1 cellular context compared by ENCODE assay signal in the genomic region with DNA sequence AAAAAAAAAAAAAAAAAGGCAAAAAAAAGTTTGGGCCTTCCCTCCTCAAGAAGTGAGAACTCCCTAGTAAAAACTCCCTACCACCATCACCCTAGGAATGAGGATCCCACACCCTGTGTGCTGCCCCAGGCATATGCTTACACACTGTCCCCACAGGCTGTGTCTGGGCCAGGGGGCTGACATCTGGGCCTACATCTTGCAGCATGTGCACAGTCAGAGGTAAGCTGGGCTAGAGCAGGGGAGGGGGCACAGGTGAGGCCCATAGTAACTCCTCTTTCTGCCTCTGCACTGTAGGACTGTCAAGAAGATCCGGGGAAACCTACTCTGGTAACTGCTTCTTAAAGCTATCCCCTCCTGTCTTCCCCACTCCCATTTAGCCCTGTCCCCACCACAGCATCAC.
TF ChIP-seq lines count a peak whose summit lies in the region.

No MANE protein-coding gene starts in this region.

TF ChIP-seq in HepG2, 621 proteins besides CTCF, POLR2A, EP300 and RAD21:
- no peak for TF ChIP-seq ZKSCAN5 (CRISPR knock-in tag; IDR thresholded peaks at IDR 0.05)
- TF ChIP-seq FIP1L1 (IDR thresholded peaks at IDR 0.05; ENCODE audit: borderline replicate concordance, insufficient read depth, low read depth, low read length): no peak
- no peak for TF ChIP-seq ZSCAN9 (CRISPR knock-in tag; IDR thresholded peaks at IDR 0.05; ENCODE audit: borderline replicate concordance)
- TF ChIP-seq ZNF766 (CRISPR knock-in tag; IDR thresholded peaks at IDR 0.05; ENCODE audit: borderline replicate concordance): no peak
- TF ChIP-seq, protein P1, sequence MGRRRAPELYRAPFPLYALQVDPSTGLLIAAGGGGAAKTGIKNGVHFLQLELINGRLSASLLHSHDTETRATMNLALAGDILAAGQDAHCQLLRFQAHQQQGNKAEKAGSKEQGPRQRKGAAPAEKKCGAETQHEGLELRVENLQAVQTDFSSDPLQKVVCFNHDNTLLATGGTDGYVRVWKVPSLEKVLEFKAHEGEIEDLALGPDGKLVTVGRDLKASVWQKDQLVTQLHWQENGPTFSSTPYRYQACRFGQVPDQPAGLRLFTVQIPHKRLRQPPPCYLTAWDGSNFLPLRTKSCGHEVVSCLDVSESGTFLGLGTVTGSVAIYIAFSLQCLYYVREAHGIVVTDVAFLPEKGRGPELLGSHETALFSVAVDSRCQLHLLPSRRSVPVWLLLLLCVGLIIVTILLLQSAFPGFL (CRISPR knock-in tag; IDR thresholded peaks at IDR 0.05): no peak
- no peak for TF ChIP-seq ZNF660 (CRISPR knock-in tag; IDR thresholded peaks at IDR 0.05; ENCODE audit: borderline replicate concordance, low read depth)
- TF ChIP-seq, protein P2, sequence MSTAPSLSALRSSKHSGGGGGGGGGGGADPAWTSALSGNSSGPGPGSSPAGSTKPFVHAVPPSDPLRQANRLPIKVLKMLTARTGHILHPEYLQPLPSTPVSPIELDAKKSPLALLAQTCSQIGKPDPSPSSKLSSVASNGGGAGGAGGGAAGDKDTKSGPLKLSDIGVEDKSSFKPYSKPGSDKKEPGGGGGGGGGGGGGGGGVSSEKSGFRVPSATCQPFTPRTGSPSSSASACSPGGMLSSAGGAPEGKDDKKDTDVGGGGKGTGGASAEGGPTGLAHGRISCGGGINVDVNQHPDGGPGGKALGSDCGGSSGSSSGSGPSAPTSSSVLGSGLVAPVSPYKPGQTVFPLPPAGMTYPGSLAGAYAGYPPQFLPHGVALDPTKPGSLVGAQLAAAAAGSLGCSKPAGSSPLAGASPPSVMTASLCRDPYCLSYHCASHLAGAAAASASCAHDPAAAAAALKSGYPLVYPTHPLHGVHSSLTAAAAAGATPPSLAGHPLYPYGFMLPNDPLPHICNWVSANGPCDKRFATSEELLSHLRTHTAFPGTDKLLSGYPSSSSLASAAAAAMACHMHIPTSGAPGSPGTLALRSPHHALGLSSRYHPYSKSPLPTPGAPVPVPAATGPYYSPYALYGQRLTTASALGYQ (CRISPR knock-in tag; IDR thresholded peaks at IDR 0.05): no peak
- no peak for TF ChIP-seq KDM5B (CRISPR knock-in tag; IDR thresholded peaks at IDR 0.05; ENCODE audit: borderline replicate concordance)
- TF ChIP-seq, protein P3, sequence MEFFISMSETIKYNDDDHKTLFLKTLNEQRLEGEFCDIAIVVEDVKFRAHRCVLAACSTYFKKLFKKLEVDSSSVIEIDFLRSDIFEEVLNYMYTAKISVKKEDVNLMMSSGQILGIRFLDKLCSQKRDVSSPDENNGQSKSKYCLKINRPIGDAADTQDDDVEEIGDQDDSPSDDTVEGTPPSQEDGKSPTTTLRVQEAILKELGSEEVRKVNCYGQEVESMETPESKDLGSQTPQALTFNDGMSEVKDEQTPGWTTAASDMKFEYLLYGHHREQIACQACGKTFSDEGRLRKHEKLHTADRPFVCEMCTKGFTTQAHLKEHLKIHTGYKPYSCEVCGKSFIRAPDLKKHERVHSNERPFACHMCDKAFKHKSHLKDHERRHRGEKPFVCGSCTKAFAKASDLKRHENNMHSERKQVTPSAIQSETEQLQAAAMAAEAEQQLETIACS (CRISPR knock-in tag; IDR thresholded peaks at IDR 0.05): no peak
- TF ChIP-seq, protein P4, sequence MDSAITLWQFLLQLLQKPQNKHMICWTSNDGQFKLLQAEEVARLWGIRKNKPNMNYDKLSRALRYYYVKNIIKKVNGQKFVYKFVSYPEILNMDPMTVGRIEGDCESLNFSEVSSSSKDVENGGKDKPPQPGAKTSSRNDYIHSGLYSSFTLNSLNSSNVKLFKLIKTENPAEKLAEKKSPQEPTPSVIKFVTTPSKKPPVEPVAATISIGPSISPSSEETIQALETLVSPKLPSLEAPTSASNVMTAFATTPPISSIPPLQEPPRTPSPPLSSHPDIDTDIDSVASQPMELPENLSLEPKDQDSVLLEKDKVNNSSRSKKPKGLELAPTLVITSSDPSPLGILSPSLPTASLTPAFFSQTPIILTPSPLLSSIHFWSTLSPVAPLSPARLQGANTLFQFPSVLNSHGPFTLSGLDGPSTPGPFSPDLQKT (CRISPR knock-in tag; IDR thresholded peaks at IDR 0.05; ENCODE audit: borderline replicate concordance): no peak
- no peak for TF ChIP-seq SALL1 (CRISPR knock-in tag; IDR thresholded peaks at IDR 0.05)
- TF ChIP-seq YY1 (IDR thresholded peaks at IDR 0.05; ENCODE audit: insufficient read depth, insufficient replicate concordance, low read depth, low read length): no peak
- no peak for TF ChIP-seq RBFOX2 (IDR thresholded peaks at IDR 0.05; ENCODE audit: low read depth, low read length)
